In the genomic region with DNA sequence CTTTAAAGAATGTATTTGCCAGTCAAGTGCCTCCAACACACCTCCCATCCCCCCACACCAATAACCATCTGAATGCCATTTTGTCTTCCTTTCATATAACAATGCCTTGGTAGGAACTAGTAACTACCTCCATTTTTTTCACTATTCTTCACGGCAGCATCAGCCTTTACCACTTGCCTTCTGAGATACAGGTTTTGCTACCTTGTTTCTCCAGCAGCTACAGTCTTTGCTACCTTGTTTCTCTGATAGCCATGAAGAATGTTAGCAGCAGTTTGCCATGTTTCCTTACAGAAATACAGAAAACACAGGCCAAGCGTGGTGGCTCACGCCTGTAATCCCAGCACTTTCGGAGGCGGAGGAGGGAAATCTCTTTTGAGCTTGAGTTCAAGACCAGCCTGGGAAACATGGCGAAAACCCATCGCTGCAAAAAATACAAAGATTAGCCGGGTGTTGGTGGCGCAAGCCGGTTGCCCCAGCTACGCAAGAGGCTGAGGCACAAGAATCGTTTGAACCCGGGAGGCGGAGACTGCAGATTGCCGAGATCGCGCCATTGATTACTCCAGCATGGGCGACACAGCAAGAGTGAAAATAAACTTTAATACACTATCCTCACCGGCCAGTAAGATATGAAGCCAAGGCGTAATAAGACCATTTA, we compare ENCODE assay signal across 8 cellular contexts.
DNase-seq lines count a peak whose midpoint lies in the region; ATAC-seq, FAIRE-seq and TF ChIP-seq lines count a peak whose summit lies in the region.

No MANE protein-coding gene starts in this region.

- H3K4me2 ChIP-seq in keratinocyte (ENCODE audit: control insufficient read depth, extremely low read depth, insufficient read depth, low read depth, low read length) = peak overlapping the region; percentile 97

- no peaks in the 10 kb centered on the region for H4K20me1 ChIP-seq in keratinocyte (ENCODE audit: control insufficient read depth, extremely low read depth, insufficient read depth, low read length)

- no peak for FAIRE-seq in keratinocyte (lab: Jason Lieb, UNC)

- TF ChIP-seq CTCF in GM12864 (IDR thresholded peaks at IDR 0.05; ENCODE audit: low read depth, low read length, missing control alignments) = no peak
- TF ChIP-seq CTCF in keratinocyte (optimal IDR thresholded peaks at IDR 0.05 in 1 of 3, IDR thresholded peaks at IDR 0.05 in 1 of 3, conservative IDR thresholded peaks at IDR 0.05 in 1 of 3; ENCODE audit: extremely low read depth in 1 of 3, insufficient read depth in 2 of 3, low read length in 3 of 3) = no peak

- H3K9ac ChIP-seq in keratinocyte (ENCODE audit: control insufficient read depth, extremely low read depth, insufficient read depth, low read length) = peak overlapping the region; percentile 82

- H3K27me3 Mint-ChIP-seq in activated naive CD8-positive, alpha-beta T cell treated with anti-CD3 and anti-CD28 coated beads, Interleukin-2, amount 50 U/mL, for 24 hours = peaks cover 5% of the 10 kb centered on the region
- no peaks in the 10 kb centered on the region for H3K27me3 Mint-ChIP-seq in stimulated activated naive B cell treated with anti-CD40 and anti-IgM and Interleukin-4, amounts not matched to agents 10 μg/mL and 1 μg/mL and 100 μg/mL, for 72 hours

- no peaks in the 10 kb centered on the region for H3K27me3 ChIP-seq in keratinocyte (ENCODE audit: control insufficient read depth, extremely low read depth, insufficient read depth, low read length)

- no peaks in the 10 kb centered on the region for H3K79me2 ChIP-seq in keratinocyte (ENCODE audit: control insufficient read depth, insufficient read depth, low read length)

- peak; percentile 9 for ATAC-seq in HG02588 (IDR thresholded peaks at IDR 0.05; ENCODE audit: unreplicated experiment)
- no peak for ATAC-seq in activated naive CD8-positive, alpha-beta T cell treated with anti-CD3 and anti-CD28 coated beads, Interleukin-2, amount 50 U/mL, for 24 hours
- peak; percentile 31 for ATAC-seq in stimulated activated naive B cell treated with anti-CD40 and anti-IgM and Interleukin-4, amounts not matched to agents 10 μg/mL and 1 μg/mL and 100 μg/mL, for 72 hours (replicated peaks)

- peaks cover 54% of the 10 kb centered on the region for H3K4me1 Mint-ChIP-seq in activated naive CD8-positive, alpha-beta T cell treated with anti-CD3 and anti-CD28 coated beads, Interleukin-2, amount 50 U/mL, for 24 hours
- H3K4me1 Mint-ChIP-seq in stimulated activated naive B cell treated with anti-CD40 and anti-IgM and Interleukin-4, amounts not matched to agents 10 μg/mL and 1 μg/mL and 100 μg/mL, for 72 hours = peaks cover 23 to 48% of the 10 kb centered on the region in 2 donors

- dilution Hi-C loops in keratinocyte (cut with MboI; ENCODE audit: extremely low pct_ligation_motif_present, low sequenced_read_pairs) = no loop called here

- peak overlapping the region; percentile 65 for H3K4me3 ChIP-seq in GM12864 (ENCODE audit: low read depth, low read length)
- peak overlapping the region; percentile 48 to 82 (median 77) for H3K4me3 ChIP-seq in keratinocyte (ENCODE audit: control insufficient read depth in 2 of 3, extremely low read depth in 1 of 3, insufficient read depth in 2 of 3, low read depth in 1 of 3, low read length in 3 of 3)

- peak overlapping the region; percentile 85 for H3K4me3 Mint-ChIP-seq in activated naive CD8-positive, alpha-beta T cell treated with anti-CD3 and anti-CD28 coated beads, Interleukin-2, amount 50 U/mL, for 24 hours
- H3K4me3 Mint-ChIP-seq in stimulated activated naive B cell treated with anti-CD40 and anti-IgM and Interleukin-4, amounts not matched to agents 10 μg/mL and 1 μg/mL and 100 μg/mL, for 72 hours = peak overlapping the region; percentile 79 to 84

- DNase-seq in GM12864 (ENCODE audit: low read depth) = no peak
- DNase-seq in NOMO-1 treated with DMSO at 0.1 percent for 48 hours (lab: John Stamatoyannopoulos, UW; ENCODE audit: unreplicated experiment) = peak; percentile 72
- peak; percentile 56 for DNase-seq in activated naive CD8-positive, alpha-beta T cell treated with anti-CD3 and anti-CD28 coated beads, Interleukin-2, amount 50 U/mL, for 24 hours
- no peak for DNase-seq in keratinocyte (ENCODE audit: low read depth, low spot score)
- DNase-seq in stimulated activated naive B cell treated with anti-CD40 and anti-IgM and Interleukin-4, amounts not matched to agents 10 μg/mL and 1 μg/mL and 100 μg/mL, for 72 hours = no peak
- no peak for DNase-seq in T-helper 9 cell
- DNase-seq in NCI-H2107 (lab: John Stamatoyannopoulos, UW) = no peak

- H3K9me3 Mint-ChIP-seq in activated naive CD8-positive, alpha-beta T cell treated with anti-CD3 and anti-CD28 coated beads, Interleukin-2, amount 50 U/mL, for 24 hours = no peaks in the 10 kb centered on the region
- H3K9me3 Mint-ChIP-seq in stimulated activated naive B cell treated with anti-CD40 and anti-IgM and Interleukin-4, amounts not matched to agents 10 μg/mL and 1 μg/mL and 100 μg/mL, for 72 hours = peaks cover 0 to 3% of the 10 kb centered on the region in 2 donors

- no peaks in the 10 kb centered on the region for H3K9me1 ChIP-seq in keratinocyte (ENCODE audit: control insufficient read depth, extremely low read depth, insufficient read depth, low read length)

- no peaks in the 10 kb centered on the region for H3K9me3 ChIP-seq in keratinocyte (ENCODE audit: control insufficient read depth, low read depth, low read length)

- peaks cover 23% of the 10 kb centered on the region for H3K4me1 ChIP-seq in keratinocyte (ENCODE audit: control insufficient read depth, extremely low read depth, insufficient read depth, low read length)

- H3K27ac Mint-ChIP-seq in activated naive CD8-positive, alpha-beta T cell treated with anti-CD3 and anti-CD28 coated beads, Interleukin-2, amount 50 U/mL, for 24 hours = peak overlapping the region; percentile 96
- peak overlapping the region; percentile 96 for H3K27ac Mint-ChIP-seq in stimulated activated naive B cell treated with anti-CD40 and anti-IgM and Interleukin-4, amounts not matched to agents 10 μg/mL and 1 μg/mL and 100 μg/mL, for 72 hours

- H3K27ac ChIP-seq in keratinocyte (ENCODE audit: control insufficient read depth, insufficient read depth, low read length) = peak overlapping the region; percentile 91

- H3K36me3 ChIP-seq in keratinocyte (ENCODE audit: control insufficient read depth in 2 of 2, extremely low read depth in 1 of 2, insufficient read depth in 2 of 2, low read length in 2 of 2) = no peaks in the 10 kb centered on the region

- peak overlapping the region; percentile 52 for H2AFZ ChIP-seq in keratinocyte (ENCODE audit: control insufficient read depth, low read length)

- peaks cover 2% of the 10 kb centered on the region for H3K36me3 Mint-ChIP-seq in activated naive CD8-positive, alpha-beta T cell treated with anti-CD3 and anti-CD28 coated beads, Interleukin-2, amount 50 U/mL, for 24 hours (ENCODE audit: low read depth)
- H3K36me3 Mint-ChIP-seq in stimulated activated naive B cell treated with anti-CD40 and anti-IgM and Interleukin-4, amounts not matched to agents 10 μg/mL and 1 μg/mL and 100 μg/mL, for 72 hours = peaks cover 8 to 23% of the 10 kb centered on the region in 2 donors

Comparison
In these comparisons a context has a peak if more than half of its experiments do, and no peak if none do; other contexts are left out.
1. DNase-seq: peak in NOMO-1 treated with DMSO at 0.1 percent for 48 hours (single experiment) and activated naive CD8-positive, alpha-beta T cell treated with anti-CD3 and anti-CD28 coated beads, Interleukin-2, amount 50 U/mL, for 24 hours (single experiment); none in GM12864 (single experiment), keratinocyte (single experiment), stimulated activated naive B cell treated with anti-CD40 and anti-IgM and Interleukin-4, amounts not matched to agents 10 μg/mL and 1 μg/mL and 100 μg/mL, for 72 hours (single experiment), T-helper 9 cell (single experiment) and NCI-H2107 (single experiment).